In the genomic region with DNA sequence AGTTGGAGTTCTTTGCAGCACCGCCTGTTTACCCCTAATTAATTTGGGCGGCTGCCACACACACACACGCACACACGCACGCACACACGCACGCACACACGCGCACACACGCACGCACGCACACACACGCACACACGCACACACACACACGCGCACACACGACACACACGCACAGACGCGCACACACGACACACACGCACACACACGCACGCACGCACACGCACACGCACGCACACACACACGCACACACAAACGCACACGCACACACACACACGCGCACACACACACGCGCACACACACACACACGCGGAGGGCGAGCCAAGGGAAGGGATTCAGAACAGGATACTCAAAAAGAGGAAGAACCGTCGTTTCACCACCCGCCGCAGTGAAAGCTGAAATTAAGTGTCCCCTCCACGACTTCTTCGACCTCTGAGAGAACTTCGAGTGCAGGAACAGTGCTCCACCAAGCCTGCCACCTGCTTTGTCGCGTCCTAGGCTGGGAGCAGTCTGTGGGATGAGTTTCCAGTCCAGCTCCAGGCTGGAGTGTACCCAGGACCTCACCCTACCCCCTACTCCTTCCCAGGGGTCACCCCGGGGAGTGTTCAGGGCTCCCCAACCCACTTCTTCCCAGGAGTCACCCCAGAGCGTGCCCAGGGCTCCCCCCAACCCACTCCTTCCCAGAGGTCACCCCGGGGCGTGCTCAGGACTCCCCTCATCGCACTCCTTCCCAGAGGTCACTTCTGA, we compare ENCODE assay signal across 8 cellular contexts. TPM values are rescaled to one million over a fixed set of nuclear protein-coding genes. Genes with fewer than 3 reads are reported as not detected.
DNase-seq lines count a peak whose midpoint lies in the region; ATAC-seq and TF ChIP-seq lines count a peak whose summit lies in the region.

No MANE protein-coding gene starts in this region.

- peak overlapping the region; percentile 83 for H3K4me2 ChIP-seq in mesendoderm (ENCODE audit: low read length)

- no peak overlapping the region for H3K23ac ChIP-seq in mesendoderm (ENCODE audit: low read length)

- CTCF ChIA-PET in activated CD4-positive, alpha-beta T cell treated with anti-CD3 and anti-CD28 coated beads for 36 hours (lab: Charles Lee), result interaction anchor here (0.6 to 3.5 kb wide), 2 partner anchors 13 to 133 kb away, joined by 3 to 18 read pairs; no protein-coding TSS in a partner anchor
- CTCF ChIA-PET in T-cell (lab: Charles Lee), result interaction anchor here (1.2 to 1.6 kb wide), 3 partner anchors 20 to 33 kb away, joined by 3 to 5 read pairs (median 5); no protein-coding TSS in a partner anchor

- no peak overlapping the region for H4K8ac ChIP-seq in mesendoderm (ENCODE audit: low read depth, low read length)

- H3K36me3 ChIP-seq in mesendoderm (ENCODE audit: control insufficient read depth, insufficient read depth, low read length) (no peaks in the 10 kb centered on the region), tibial artery (peaks cover 0 to 16% (median 0%) of the 10 kb centered on the region in 3 donors)

- H3K27ac ChIP-seq in mesendoderm (ENCODE audit: low read depth, low read length), result no peak overlapping the region
- H3K27ac ChIP-seq in tibial artery, result peak overlapping the region; percentile 84 to 87

- H3K18ac ChIP-seq in mesendoderm (ENCODE audit: low read length), result no peak overlapping the region

- H3K9me3 ChIP-seq in tibial artery, result no peaks in the 10 kb centered on the region

- peaks cover 30% of the 10 kb centered on the region for H3K36me3 Mint-ChIP-seq in activated CD4-positive, alpha-beta T cell treated with anti-CD3 and anti-CD28 coated beads for 36 hours (ENCODE audit: low read depth)
- H3K36me3 Mint-ChIP-seq in T-cell, result peaks cover 24% of the 10 kb centered on the region

- H3K27ac Mint-ChIP-seq in activated CD4-positive, alpha-beta T cell treated with anti-CD3 and anti-CD28 coated beads for 36 hours, result peak overlapping the region; percentile 91
- peak overlapping the region; percentile 93 to 98 for H3K27ac Mint-ChIP-seq in T-cell

- H3K27me3 ChIP-seq in mesendoderm (ENCODE audit: insufficient read depth, low read length, poor library complexity), result no peaks in the 10 kb centered on the region
- H3K27me3 ChIP-seq in tibial artery, result no peaks in the 10 kb centered on the region

- intact Hi-C loops in activated CD4-positive, alpha-beta T cell treated with anti-CD3 and anti-CD28 coated beads for 36 hours (cut with DNase I, micrococcal nuclease), result loop anchor here in 1 of 2 experiments (2.0 kb wide), 1 partner anchor 92 kb away; no protein-coding TSS in a partner anchor
- intact Hi-C loops in tibial artery (cut with DNase I; ENCODE audit: low total_unique reads), result no loop called here

- H2BK120ac ChIP-seq in mesendoderm (ENCODE audit: low read depth, low read length), result no peak overlapping the region

- H2AK5ac ChIP-seq in mesendoderm (ENCODE audit: low read length), result no peak overlapping the region

- ATAC-seq in activated CD4-positive, alpha-beta T cell treated with anti-CD3 and anti-CD28 coated beads for 36 hours, result no peak
- no peak for ATAC-seq in T-cell (replicated peaks in 1 of 4)

- H3K79me1 ChIP-seq in mesendoderm (ENCODE audit: low read length), result no peaks in the 10 kb centered on the region

- H3K79me2 ChIP-seq in mesendoderm (ENCODE audit: control insufficient read depth, insufficient read depth, low read length), result no peaks in the 10 kb centered on the region

- H3K4me1 ChIP-seq in mesendoderm (ENCODE audit: control insufficient read depth, low read depth, low read length), result no peaks in the 10 kb centered on the region
- H3K4me1 ChIP-seq in tibial artery, result peaks cover 0 to 17% (median 14%) of the 10 kb centered on the region in 4 donors

- H3K9ac ChIP-seq in mesendoderm (ENCODE audit: low read length), result peak overlapping the region; percentile 62

- peak; percentile 57 for DNase-seq in activated CD4-positive, alpha-beta T cell treated with anti-CD3 and anti-CD28 coated beads for 36 hours
- no peak for DNase-seq in activated CD4-positive, alpha-beta T cell treated with anti-CD3 and anti-CD28 coated beads for 1 hour
- peak in 25 of 34 experiments; percentile 22 to 65 (median 37) for DNase-seq in T-cell
- peak; percentile 10 for DNase-seq in dermis blood vessel endothelial cell
- DNase-seq in mesendoderm, result peak; percentile 25
- DNase-seq in tibial artery, result peak in 1 of 2 donors; percentile 58
- no peak for DNase-seq in DMS153 (lab: John Stamatoyannopoulos, UW)
- no peak for DNase-seq in DMS79 (lab: John Stamatoyannopoulos, UW)

- H3K4me3 ChIP-seq in mesendoderm (ENCODE audit: low read length) (no peak overlapping the region), tibial artery (peak overlapping the region; percentile 78 to 79)

- TF ChIP-seq CTCF in tibial artery (IDR thresholded peaks at IDR 0.05), result no peak

- H2BK5ac ChIP-seq in mesendoderm (ENCODE audit: low read length), result no peak overlapping the region

- no peaks in the 10 kb centered on the region for H3K9me3 Mint-ChIP-seq in activated CD4-positive, alpha-beta T cell treated with anti-CD3 and anti-CD28 coated beads for 36 hours (ENCODE audit: low read depth)
- H3K9me3 Mint-ChIP-seq in T-cell, result no peaks in the 10 kb centered on the region

- peak overlapping the region; percentile 94 for H3K4me3 Mint-ChIP-seq in activated CD4-positive, alpha-beta T cell treated with anti-CD3 and anti-CD28 coated beads for 36 hours
- peak overlapping the region; percentile 92 for H3K4me3 Mint-ChIP-seq in T-cell

- no CpG with 5 or more reads among the region's 52 CpGs for WGBS in mesendoderm (ENCODE audit: extremely low coverage, insufficient coverage, low lambda C conversion rate)

- H2BK15ac ChIP-seq in mesendoderm (replicated peaks; ENCODE audit: low read depth), result no peak overlapping the region

- no peak overlapping the region for H3K4ac ChIP-seq in mesendoderm (ENCODE audit: low read depth, low read length)

- POLR2A ChIA-PET in activated CD4-positive, alpha-beta T cell treated with anti-CD3 and anti-CD28 coated beads for 36 hours (lab: Charles Lee), result no interaction called here
- POLR2A ChIA-PET in T-cell (lab: Charles Lee), result interaction anchor here in 1 of 2 donors (1.0 to 1.5 kb wide), 2 partner anchors 12 to 44 kb away, joined by 4 read pairs; no protein-coding TSS in a partner anchor

- H4K5ac ChIP-seq in mesendoderm (ENCODE audit: low read length), result no peak overlapping the region

- H3K56ac ChIP-seq in mesendoderm (ENCODE audit: low read length), result peak overlapping the region; percentile 81

- peaks cover 79% of the 10 kb centered on the region for H3K4me1 Mint-ChIP-seq in activated CD4-positive, alpha-beta T cell treated with anti-CD3 and anti-CD28 coated beads for 36 hours
- H3K4me1 Mint-ChIP-seq in T-cell, result peaks cover 75 to 86% (median 83%) of the 10 kb centered on the region in 3 donors

- no peaks in the 10 kb centered on the region for H3K27me3 Mint-ChIP-seq in activated CD4-positive, alpha-beta T cell treated with anti-CD3 and anti-CD28 coated beads for 36 hours
- H3K27me3 Mint-ChIP-seq in T-cell, result no peaks in the 10 kb centered on the region

RNA-seq across cellular contexts. Expression of a gene that starts 1.1 kb away (rescaled TPM):
- total RNA-seq in activated CD4-positive, alpha-beta T cell treated with anti-CD3 and anti-CD28 coated beads for 36 hours, result 10 to 100 TPM; 68.7 to 85.2 TPM
- total RNA-seq in T-cell (100 to 1,000 TPM; 121 to 275 (median 252) TPM), dermis blood vessel endothelial cell (8.9 and 12.6 TPM in 2 replicates)
- 6.2 TPM for polyA plus RNA-seq in mesendoderm (2013, experiment 1 of 2)
- polyA plus RNA-seq in mesendoderm (2013, experiment 2 of 2), result 6.6 TPM

RNA-seq across cellular contexts. Expression of a gene that starts 43.9 kb away (rescaled TPM):
- total RNA-seq in activated CD4-positive, alpha-beta T cell treated with anti-CD3 and anti-CD28 coated beads for 36 hours, result 10 to 100 TPM; 19.9 to 20.0 TPM
- total RNA-seq in T-cell (10 to 100 TPM; 12.3 to 15.9 (median 14.8) TPM), dermis blood vessel endothelial cell (14.3 and 15.7 TPM in 2 replicates)
- 24.0 TPM for polyA plus RNA-seq in mesendoderm (2013, experiment 1 of 2)
- polyA plus RNA-seq in mesendoderm (2013, experiment 2 of 2), result 24.6 TPM

Comparison
In these comparisons a context has a peak if more than half of its experiments do, and no peak if none do; other contexts are left out.
1. DNase-seq: peak in activated CD4-positive, alpha-beta T cell treated with anti-CD3 and anti-CD28 coated beads for 36 hours (single experiment), T-cell (25 of 34), dermis blood vessel endothelial cell (single experiment) and mesendoderm (single experiment); none in activated CD4-positive, alpha-beta T cell treated with anti-CD3 and anti-CD28 coated beads for 1 hour (single experiment), DMS153 (single experiment) and DMS79 (single experiment).